10 cellular contexts compared by ENCODE assay signal in genomic region chr13:36815069-36815468, GRCh38. TPM values are rescaled to one million over a fixed set of nuclear protein-coding genes. Genes with fewer than 3 reads are reported as not detected.
DNase-seq lines count a peak whose midpoint lies in the region; ATAC-seq and TF ChIP-seq lines count a peak whose summit lies in the region.
"Had no signal": no experiment of that assay in that cellular context is flagged by ENCODE, and none has a peak within 500 bp of the region (broad histone marks: within the 10 kb centered on the region; RNA-seq: fewer than 3 reads in every experiment).

No MANE protein-coding gene starts in this region.

- H3K4me1 ChIP-seq in left ventricle myocardium inferior (peaks cover 20% of the 10 kb centered on the region), heart right ventricle (peaks cover 0 to 16% (median 9%) of the 10 kb centered on the region in 9 donors), MM.1S (ENCODE audit: low read length) (no peaks in the 10 kb centered on the region), upper lobe of right lung (peaks cover 2% of the 10 kb centered on the region), tibial artery (peaks cover 0 to 8% (median 3%) of the 10 kb centered on the region in 4 donors)

- H3K4me2 ChIP-seq in MM.1S (ENCODE audit: low read depth, low read length): no peak overlapping the region

- DNase-seq in left ventricle myocardium inferior (no peak), heart right ventricle (no peak), MM.1S (no peak), cardiac fibroblast (ENCODE audit: low read depth in 2 of 2) (peak in 1 of 2 donors; percentile 22), upper lobe of right lung (no peak), tibial artery (no peak)

- H3K4me3 ChIP-seq in left ventricle myocardium inferior (no peak overlapping the region), heart right ventricle (no peak overlapping the region), MM.1S (ENCODE audit: low read length) (no peak overlapping the region), cardiac fibroblast (replicated peaks in 1 of 2; ENCODE audit: low read depth in 2 of 2, low read length in 2 of 2) (no peak overlapping the region), upper lobe of right lung (no peak overlapping the region), tibial artery (no peak overlapping the region)

- no peaks in the 10 kb centered on the region for H3K9me3 ChIP-seq in left ventricle myocardium inferior (replicated peaks)
- no peaks in the 10 kb centered on the region for H3K9me3 ChIP-seq in heart right ventricle
- H3K9me3 ChIP-seq in MM.1S (replicated peaks; ENCODE audit: insufficient read depth, low read length): no peaks in the 10 kb centered on the region
- H3K9me3 ChIP-seq in upper lobe of right lung: no peaks in the 10 kb centered on the region
- no peaks in the 10 kb centered on the region for H3K9me3 ChIP-seq in tibial artery

- no peak overlapping the region for H3K9ac ChIP-seq in MM.1S (ENCODE audit: low read length)

- H3K79me2 ChIP-seq in MM.1S (ENCODE audit: low read length): peaks cover 6% of the 10 kb centered on the region; the same call in 1 of the 2 replicates

- H3K36me3 ChIP-seq in left ventricle myocardium inferior (no peaks in the 10 kb centered on the region), heart right ventricle (no peaks in the 10 kb centered on the region), MM.1S (replicated peaks; ENCODE audit: insufficient read depth, low read length) (no peaks in the 10 kb centered on the region), upper lobe of right lung (no peaks in the 10 kb centered on the region), tibial artery (no peaks in the 10 kb centered on the region)

- no peak for ATAC-seq in heart right ventricle
- no peak for ATAC-seq in upper lobe of right lung
- ATAC-seq in GM21515 (IDR thresholded peaks at IDR 0.05; ENCODE audit: unreplicated experiment): no peak
- no peak for ATAC-seq in GM21786 (IDR thresholded peaks at IDR 0.05; ENCODE audit: unreplicated experiment)
- ATAC-seq: activated T-cell treated with anti-CD3 and anti-CD28 coated beads, Interleukin-2, amount 50 U/mL, for 72 hours; stimulated activated memory B cell treated with anti-CD40 and anti-IgM and Interleukin-4, amounts not matched to agents 10 μg/mL and 1 μg/mL and 100 μg/mL, for 72 hours had no signal

- no peaks in the 10 kb centered on the region for H4K20me1 ChIP-seq in MM.1S (ENCODE audit: insufficient read depth, low read length)

- TF ChIP-seq CTCF in left ventricle myocardium inferior (IDR thresholded peaks at IDR 0.05; ENCODE audit: borderline replicate concordance): peak; percentile 13
- peak in 2 of 9 donors; percentile 7 to 27 for TF ChIP-seq CTCF in heart right ventricle (IDR thresholded peaks at IDR 0.05)
- peak; percentile 25 for TF ChIP-seq CTCF in MM.1S (IDR thresholded peaks at IDR 0.05; ENCODE audit: low read length)
- peak; percentile 49 for TF ChIP-seq CTCF in cardiac fibroblast (IDR thresholded peaks at IDR 0.05; ENCODE audit: low read depth, low read length)
- peak; percentile 29 for TF ChIP-seq CTCF in upper lobe of right lung (IDR thresholded peaks at IDR 0.05)
- no peak for TF ChIP-seq CTCF in tibial artery (IDR thresholded peaks at IDR 0.05)

- WGBS in heart right ventricle, 2 donors: 80 to 82% methylated on average over 2 of the region's 2 CpGs

- H3K27ac ChIP-seq in left ventricle myocardium inferior (replicated peaks): no peak overlapping the region
- no peak overlapping the region for H3K27ac ChIP-seq in heart right ventricle
- H3K27ac ChIP-seq in MM.1S (ENCODE audit: low read length): no peak overlapping the region
- no peak overlapping the region for H3K27ac ChIP-seq in upper lobe of right lung
- H3K27ac ChIP-seq in tibial artery: no peak overlapping the region

- intact Hi-C loops in left ventricle myocardium inferior (cut with micrococcal nuclease) (no loop called here), heart right ventricle (cut with DNase I) (no loop called here), upper lobe of right lung (cut with DNase I) (no loop called here), tibial artery (cut with DNase I; ENCODE audit: low total_unique reads) (no loop called here)

- H3K27me3 ChIP-seq in left ventricle myocardium inferior (ENCODE audit: low read depth) (no peaks in the 10 kb centered on the region), heart right ventricle (no peaks in the 10 kb centered on the region), MM.1S (replicated peaks; ENCODE audit: insufficient read depth, low read length) (no peaks in the 10 kb centered on the region), upper lobe of right lung (no peaks in the 10 kb centered on the region), tibial artery (no peaks in the 10 kb centered on the region)

- H2AFZ ChIP-seq in MM.1S (ENCODE audit: low read length): no peak overlapping the region

- H3K9me2 ChIP-seq in MM.1S (replicated peaks; ENCODE audit: insufficient read depth, low read length): no peaks in the 10 kb centered on the region

- H3F3A ChIP-seq in MM.1S (ENCODE audit: insufficient read depth, low read length): no peaks in the 10 kb centered on the region

RNA-seq across cellular contexts. Expression of gene RFXAP, which starts 4.0 kb away (rescaled TPM):
- 4.2 TPM for total RNA-seq in left ventricle myocardium inferior
- total RNA-seq in heart right ventricle: 1 to 10 TPM; 2.6 to 6.9 (median 3.9) TPM
- 1 to 10 TPM; 2.0 to 3.4 TPM for polyA plus RNA-seq in heart right ventricle
- total RNA-seq in upper lobe of right lung: 5.3 TPM

Comparison
In these comparisons a context has a peak if more than half of its experiments do, and no peak if none do; other contexts are left out.
1. CTCF ChIP-seq: peak in left ventricle myocardium inferior (single experiment), MM.1S (single experiment), cardiac fibroblast (single experiment) and upper lobe of right lung (single experiment); none in tibial artery (0 of 2).